In genomic region chr21:45347712-45348477, GRCh38 we compare ENCODE assay signal across 1 cellular context.
TF ChIP-seq lines count a peak whose summit lies in the region.

No MANE protein-coding gene starts in this region.

TF ChIP-seq in WTC11, 78 proteins besides CTCF, POLR2A, EP300 and RAD21 (continued from another document):
- TF ChIP-seq AFF4 (CRISPR knock-in tag; IDR thresholded peaks at IDR 0.05; ENCODE audit: borderline replicate concordance) (no peak), ATF3 (CRISPR knock-in tag; conservative IDR thresholded peaks at IDR 0.05) (no peak), ZNF281 (CRISPR knock-in tag; IDR thresholded peaks at IDR 0.05) (no peak), ZNF317 (CRISPR knock-in tag; IDR thresholded peaks at IDR 0.05; ENCODE audit: borderline replicate concordance, low read depth) (no peak), RELA (CRISPR knock-in tag; IDR thresholded peaks at IDR 0.05; ENCODE audit: borderline replicate concordance) (no peak), E2F1 (CRISPR knock-in tag; IDR thresholded peaks at IDR 0.05) (no peak), MLX (CRISPR knock-in tag; IDR thresholded peaks at IDR 0.05) (no peak), HMGXB4 (CRISPR knock-in tag; IDR thresholded peaks at IDR 0.05) (no peak)
